Comparison of ENCODE assay signal across 8 cellular contexts in the genomic region with DNA sequence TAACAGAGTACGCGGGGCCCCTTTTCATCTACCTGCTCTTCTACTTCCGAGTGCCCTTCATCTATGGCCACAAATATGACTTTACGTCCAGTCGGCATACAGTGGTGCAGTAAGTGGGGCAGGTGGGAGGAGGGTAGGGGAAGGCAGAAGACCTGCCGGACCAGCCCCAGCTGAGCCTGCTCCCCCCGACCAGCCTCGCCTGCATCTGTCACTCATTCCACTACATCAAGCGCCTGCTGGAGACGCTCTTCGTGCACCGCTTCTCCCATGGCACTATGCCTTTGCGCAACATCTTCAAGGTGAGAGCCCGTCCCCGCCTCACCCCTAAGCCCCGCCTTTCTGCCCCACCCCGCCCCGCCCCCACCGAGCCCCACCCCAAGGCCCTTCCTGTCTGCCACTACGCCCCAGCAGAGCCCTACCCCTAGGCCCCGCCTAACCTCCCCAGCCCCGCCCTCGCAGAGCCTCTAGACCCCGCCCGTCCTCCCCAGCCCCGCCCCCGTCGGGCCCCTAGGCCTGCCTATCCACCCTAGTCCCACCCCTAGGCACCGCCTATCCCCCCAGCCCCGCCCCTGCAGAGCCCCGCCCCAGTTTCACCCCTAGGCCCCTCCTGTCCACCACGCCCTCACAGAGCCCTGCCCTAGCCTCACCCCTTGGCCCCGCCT.
DNase-seq lines count a peak whose midpoint lies in the region; ATAC-seq, FAIRE-seq and TF ChIP-seq lines count a peak whose summit lies in the region.

No MANE protein-coding gene starts in this region.

- H3K4me3 ChIP-seq in effector memory CD4-positive, alpha-beta T cell (ENCODE audit: insufficient read depth, low read depth, low read length, poor library complexity, severe bottlenecking) = no peak overlapping the region

- peak; percentile 26 for ATAC-seq in SK-N-SH treated with all-trans-retinoic acid at 6 μM for 48 hours
- no peak for ATAC-seq in GM21717 (IDR thresholded peaks at IDR 0.05; ENCODE audit: unreplicated experiment)
- no peak for ATAC-seq in HG03135 (IDR thresholded peaks at IDR 0.05; ENCODE audit: unreplicated experiment)
- ATAC-seq in GM18519 (IDR thresholded peaks at IDR 0.05; ENCODE audit: low FRiP score, unreplicated experiment) = no peak

- TF ChIP-seq POLR2A in H54 (IDR thresholded peaks at IDR 0.05; ENCODE audit: low read depth, low read length) = no peak

- H3K27me3 ChIP-seq in effector memory CD4-positive, alpha-beta T cell (replicated peaks; ENCODE audit: control insufficient read depth, insufficient read depth, low read length, poor library complexity, severe bottlenecking) = no peaks in the 10 kb centered on the region

- no peak overlapping the region for H3K27ac ChIP-seq in effector memory CD4-positive, alpha-beta T cell (ENCODE audit: insufficient read depth, low read length, poor library complexity, severe bottlenecking)

- no peak for TF ChIP-seq CTCF in GM20000 (IDR thresholded peaks at IDR 0.05; ENCODE audit: extremely low read depth, missing control alignments)

- peak; percentile 86 for DNase-seq in GM20000 (ENCODE audit: low spot score)
- peak; percentile 19 to 50 (median 41) for DNase-seq in effector memory CD4-positive, alpha-beta T cell
- peak in 3 of 4 experiments; percentile 7 to 69 (median 43) for DNase-seq in stimulated activated CD4-positive, alpha-beta T cell treated with anti-CD3 and anti-CD28 coated beads, Interleukin-1b, Interleukin-23, amount 100 ng/mL, for 24 hours (ENCODE audit: low read depth in 4 of 4, low spot score in 1 of 4)
- no peak for DNase-seq in H54 (ENCODE audit: insufficient read length, low spot score)

- FAIRE-seq in H54 (lab: Jason Lieb, UNC) = no peak

- no peaks in the 10 kb centered on the region for H3K9me3 ChIP-seq in effector memory CD4-positive, alpha-beta T cell (ENCODE audit: control insufficient read depth, low read length)

- H3K36me3 ChIP-seq in effector memory CD4-positive, alpha-beta T cell (ENCODE audit: control insufficient read depth, insufficient read depth, low read length) = peaks cover 40% of the 10 kb centered on the region

- no peaks in the 10 kb centered on the region for H3K4me1 ChIP-seq in effector memory CD4-positive, alpha-beta T cell (ENCODE audit: control insufficient read depth, insufficient read depth, low read length, poor library complexity, severe bottlenecking)

TF ChIP-seq in SK-N-SH treated with all-trans-retinoic acid at 6 μM for 48 hours, 23 proteins besides CTCF, POLR2A, EP300 and RAD21:
- TF ChIP-seq, protein P1, sequence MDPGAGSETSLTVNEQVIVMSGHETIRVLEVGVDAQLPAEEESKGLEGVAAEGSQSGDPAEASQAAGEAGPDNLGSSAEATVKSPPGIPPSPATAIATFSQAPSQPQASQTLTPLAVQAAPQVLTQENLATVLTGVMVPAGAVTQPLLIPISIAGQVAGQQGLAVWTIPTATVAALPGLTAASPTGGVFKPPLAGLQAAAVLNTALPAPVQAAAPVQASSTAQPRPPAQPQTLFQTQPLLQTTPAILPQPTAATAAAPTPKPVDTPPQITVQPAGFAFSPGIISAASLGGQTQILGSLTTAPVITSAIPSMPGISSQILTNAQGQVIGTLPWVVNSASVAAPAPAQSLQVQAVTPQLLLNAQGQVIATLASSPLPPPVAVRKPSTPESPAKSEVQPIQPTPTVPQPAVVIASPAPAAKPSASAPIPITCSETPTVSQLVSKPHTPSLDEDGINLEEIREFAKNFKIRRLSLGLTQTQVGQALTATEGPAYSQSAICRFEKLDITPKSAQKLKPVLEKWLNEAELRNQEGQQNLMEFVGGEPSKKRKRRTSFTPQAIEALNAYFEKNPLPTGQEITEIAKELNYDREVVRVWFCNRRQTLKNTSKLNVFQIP (CRISPR knock-in tag; IDR thresholded peaks at IDR 0.05; ENCODE audit: borderline replicate concordance, low read depth) = no peak
- TF ChIP-seq, protein P2, sequence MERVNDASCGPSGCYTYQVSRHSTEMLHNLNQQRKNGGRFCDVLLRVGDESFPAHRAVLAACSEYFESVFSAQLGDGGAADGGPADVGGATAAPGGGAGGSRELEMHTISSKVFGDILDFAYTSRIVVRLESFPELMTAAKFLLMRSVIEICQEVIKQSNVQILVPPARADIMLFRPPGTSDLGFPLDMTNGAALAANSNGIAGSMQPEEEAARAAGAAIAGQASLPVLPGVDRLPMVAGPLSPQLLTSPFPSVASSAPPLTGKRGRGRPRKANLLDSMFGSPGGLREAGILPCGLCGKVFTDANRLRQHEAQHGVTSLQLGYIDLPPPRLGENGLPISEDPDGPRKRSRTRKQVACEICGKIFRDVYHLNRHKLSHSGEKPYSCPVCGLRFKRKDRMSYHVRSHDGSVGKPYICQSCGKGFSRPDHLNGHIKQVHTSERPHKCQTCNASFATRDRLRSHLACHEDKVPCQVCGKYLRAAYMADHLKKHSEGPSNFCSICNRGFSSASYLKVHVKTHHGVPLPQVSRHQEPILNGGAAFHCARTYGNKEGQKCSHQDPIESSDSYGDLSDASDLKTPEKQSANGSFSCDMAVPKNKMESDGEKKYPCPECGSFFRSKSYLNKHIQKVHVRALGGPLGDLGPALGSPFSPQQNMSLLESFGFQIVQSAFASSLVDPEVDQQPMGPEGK (CRISPR knock-in tag; IDR thresholded peaks at IDR 0.05; ENCODE audit: borderline replicate concordance) = no peak
- TF ChIP-seq, protein P3, sequence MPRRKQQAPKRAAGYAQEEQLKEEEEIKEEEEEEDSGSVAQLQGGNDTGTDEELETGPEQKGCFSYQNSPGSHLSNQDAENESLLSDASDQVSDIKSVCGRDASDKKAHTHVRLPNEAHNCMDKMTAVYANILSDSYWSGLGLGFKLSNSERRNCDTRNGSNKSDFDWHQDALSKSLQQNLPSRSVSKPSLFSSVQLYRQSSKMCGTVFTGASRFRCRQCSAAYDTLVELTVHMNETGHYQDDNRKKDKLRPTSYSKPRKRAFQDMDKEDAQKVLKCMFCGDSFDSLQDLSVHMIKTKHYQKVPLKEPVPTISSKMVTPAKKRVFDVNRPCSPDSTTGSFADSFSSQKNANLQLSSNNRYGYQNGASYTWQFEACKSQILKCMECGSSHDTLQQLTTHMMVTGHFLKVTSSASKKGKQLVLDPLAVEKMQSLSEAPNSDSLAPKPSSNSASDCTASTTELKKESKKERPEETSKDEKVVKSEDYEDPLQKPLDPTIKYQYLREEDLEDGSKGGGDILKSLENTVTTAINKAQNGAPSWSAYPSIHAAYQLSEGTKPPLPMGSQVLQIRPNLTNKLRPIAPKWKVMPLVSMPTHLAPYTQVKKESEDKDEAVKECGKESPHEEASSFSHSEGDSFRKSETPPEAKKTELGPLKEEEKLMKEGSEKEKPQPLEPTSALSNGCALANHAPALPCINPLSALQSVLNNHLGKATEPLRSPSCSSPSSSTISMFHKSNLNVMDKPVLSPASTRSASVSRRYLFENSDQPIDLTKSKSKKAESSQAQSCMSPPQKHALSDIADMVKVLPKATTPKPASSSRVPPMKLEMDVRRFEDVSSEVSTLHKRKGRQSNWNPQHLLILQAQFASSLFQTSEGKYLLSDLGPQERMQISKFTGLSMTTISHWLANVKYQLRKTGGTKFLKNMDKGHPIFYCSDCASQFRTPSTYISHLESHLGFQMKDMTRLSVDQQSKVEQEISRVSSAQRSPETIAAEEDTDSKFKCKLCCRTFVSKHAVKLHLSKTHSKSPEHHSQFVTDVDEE (CRISPR knock-in tag; IDR thresholded peaks at IDR 0.05) = no peak
- TF ChIP-seq GLIS3 (CRISPR knock-in tag; IDR thresholded peaks at IDR 0.05) (no peak), ISL1 (CRISPR knock-in tag; IDR thresholded peaks at IDR 0.05) (no peak), ZFP30 (CRISPR knock-in tag; IDR thresholded peaks at IDR 0.05) (no peak), CSDC2 (CRISPR knock-in tag; IDR thresholded peaks at IDR 0.05) (no peak), TOX (CRISPR knock-in tag; IDR thresholded peaks at IDR 0.05; ENCODE audit: borderline replicate concordance) (no peak), SNAI2 (CRISPR knock-in tag; IDR thresholded peaks at IDR 0.05) (no peak), ARNTL (CRISPR knock-in tag; IDR thresholded peaks at IDR 0.05; ENCODE audit: borderline replicate concordance, low read depth) (no peak), TCF4 (CRISPR knock-in tag; IDR thresholded peaks at IDR 0.05; ENCODE audit: borderline replicate concordance) (no peak), ZFP3 (CRISPR knock-in tag; IDR thresholded peaks at IDR 0.05) (no peak), ZC3H10 (CRISPR knock-in tag; IDR thresholded peaks at IDR 0.05) (no peak), ESRRG (CRISPR knock-in tag; IDR thresholded peaks at IDR 0.05) (no peak)
